16 cellular contexts compared by ENCODE assay signal in the genomic region with DNA sequence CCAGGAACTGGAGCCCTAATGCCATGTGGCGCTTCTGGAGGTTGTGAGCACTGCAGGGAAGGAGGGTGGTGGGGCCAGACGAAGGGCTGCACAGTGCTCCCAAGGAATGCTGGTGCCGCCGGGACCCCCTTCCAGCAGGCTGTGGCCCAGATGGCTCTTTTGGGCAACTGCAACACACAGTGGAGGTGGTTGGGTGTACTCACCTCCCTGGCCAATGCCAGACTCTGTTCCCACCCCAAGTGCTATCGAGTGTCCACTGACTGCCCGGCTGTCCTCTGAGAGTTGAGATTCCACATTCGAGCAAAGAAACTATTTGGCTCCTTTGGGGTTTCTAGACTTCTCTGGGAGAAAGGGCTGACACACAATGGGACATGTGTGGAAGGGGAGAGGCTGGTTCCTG.
DNase-seq lines count a peak whose midpoint lies in the region; ATAC-seq and TF ChIP-seq lines count a peak whose summit lies in the region.
"Had no signal": no experiment of that assay in that cellular context is flagged by ENCODE, and none has a peak within 500 bp of the region (broad histone marks: within the 10 kb centered on the region; RNA-seq: fewer than 3 reads in every experiment).

No MANE protein-coding gene starts in this region.

- H3K79me2 ChIP-seq in mammary epithelial cell (ENCODE audit: insufficient read depth, low read length) = no peaks in the 10 kb centered on the region

- H3K36me3 ChIP-seq in IMR-90 (ENCODE audit: control insufficient read depth, insufficient read depth, low read length) (no peaks in the 10 kb centered on the region), upper lobe of right lung (no peaks in the 10 kb centered on the region), mammary epithelial cell (ENCODE audit: insufficient read depth, low read length) (no peaks in the 10 kb centered on the region)
- H3K36me3 ChIP-seq: BLaER1 treated with 17β-estradiol and CSF1 and Interleukin-3, amounts not matched to agents 10 nM and 100 nM had no signal

- H3K23ac ChIP-seq in IMR-90 (ENCODE audit: low read depth, low read length) = no peak overlapping the region

- no peak overlapping the region for H2AK9ac ChIP-seq in IMR-90 (replicated peaks; ENCODE audit: low read depth, low read length, poor library complexity)

- no peak for TF ChIP-seq POLR2A in IMR-90 (IDR thresholded peaks at IDR 0.05; ENCODE audit: low read depth, low read length)

- H3K4me3 ChIP-seq in IMR-90 (ENCODE audit: insufficient read depth, low read depth, low read length) (no peak overlapping the region), upper lobe of right lung (no peak overlapping the region), mammary epithelial cell (replicated peaks in 1 of 3; ENCODE audit: insufficient read depth in 1 of 3, low read depth in 2 of 3, low read length in 3 of 3) (no peak overlapping the region)
- H3K4me3 ChIP-seq: A549; BLaER1 treated with 17β-estradiol and CSF1 and Interleukin-3, amounts not matched to agents 10 nM and 100 nM had no signal

- no peak overlapping the region for H4K8ac ChIP-seq in IMR-90 (ENCODE audit: low read depth in 2 of 2, low read length in 2 of 2)

- H3K27me3 ChIP-seq in IMR-90 (ENCODE audit: control insufficient read depth, insufficient read depth, low read length) (peaks cover 14% of the 10 kb centered on the region), upper lobe of right lung (no peaks in the 10 kb centered on the region), mammary epithelial cell (ENCODE audit: insufficient read depth, low read length) (no peaks in the 10 kb centered on the region)
- H3K27me3 ChIP-seq: BLaER1 treated with 17β-estradiol and CSF1 and Interleukin-3, amounts not matched to agents 10 nM and 100 nM had no signal

- TF ChIP-seq CTCF in IMR-90 (conservative IDR thresholded peaks at IDR 0.05; ENCODE audit: low read depth, low read length) (no peak), upper lobe of right lung (IDR thresholded peaks at IDR 0.05) (no peak), mammary epithelial cell (conservative IDR thresholded peaks at IDR 0.05 in 1 of 2, IDR thresholded peaks at IDR 0.05 in 1 of 2; ENCODE audit: extremely low read depth in 1 of 2, insufficient read depth in 1 of 2, low read depth in 1 of 2, low read length in 2 of 2) (no peak)

- CTCF ChIA-PET in IMR-90 (lab: Yijun Ruan, JAX) (no interaction called here), mammary epithelial cell (lab: Charles Lee; ENCODE audit: low non-redundant PET) (no interaction called here)

- H2BK120ac ChIP-seq in IMR-90 (ENCODE audit: low read depth, low read length) = no peak overlapping the region

- H3K9me1 ChIP-seq in IMR-90 (ENCODE audit: insufficient read depth, low read length) = no peaks in the 10 kb centered on the region

- DNase-seq in IMR-90 (no peak), mesenteric fat pad (ENCODE audit: low spot score) (peak; percentile 62), upper lobe of right lung (no peak), mammary epithelial cell (no peak)
- DNase-seq in effector CD8-positive, alpha-beta T cell (lab: John Stamatoyannopoulos, UW) = no peak
- DNase-seq: AML-193; Caco-2; Calu3; CD4-positive, alpha-beta T cell; CD8-positive, alpha-beta T cell; DMS79 treated with DMSO at 0.1 percent for 48 hours; GF-D8 had no signal

- H3K27ac ChIP-seq in IMR-90 (ENCODE audit: insufficient read depth, low read length) (no peak overlapping the region), upper lobe of right lung (no peak overlapping the region), mammary epithelial cell (ENCODE audit: insufficient read depth, low read depth, low read length) (no peak overlapping the region)
- H3K27ac ChIP-seq: 22Rv1; A549; BLaER1 treated with 17β-estradiol and CSF1 and Interleukin-3, amounts not matched to agents 10 nM and 100 nM; C4-2B had no signal

- no peak overlapping the region for H3K4ac ChIP-seq in IMR-90 (ENCODE audit: low read depth, low read length)

- H3K79me1 ChIP-seq in IMR-90 (ENCODE audit: low read depth in 1 of 2, low read length in 2 of 2) = no peaks in the 10 kb centered on the region

- no peak overlapping the region for H3K14ac ChIP-seq in IMR-90 (replicated peaks; ENCODE audit: low read depth, low read length)

- H4K20me1 ChIP-seq in IMR-90 (ENCODE audit: insufficient read depth, low read length) (no peaks in the 10 kb centered on the region), mammary epithelial cell (ENCODE audit: insufficient read depth, low read length) (no peaks in the 10 kb centered on the region)
- H4K20me1 ChIP-seq: BLaER1 treated with 17β-estradiol and CSF1 and Interleukin-3, amounts not matched to agents 10 nM and 100 nM had no signal

- H3K56ac ChIP-seq in IMR-90 (ENCODE audit: extremely low read depth, insufficient read depth, low read length) = no peak overlapping the region

- POLR2A ChIA-PET in IMR-90 (lab: Charles Lee; ENCODE audit: unreplicated experiment) = no interaction called here

- dilution Hi-C loops in IMR-90 (cut with HindIII; ENCODE audit: low sequenced_read_pairs, unreplicated experiment) = no loop called here
- dilution Hi-C loops in mammary epithelial cell (cut with HindIII; ENCODE audit: low sequenced_read_pairs) = loop anchor here (5.0 kb wide), 1 partner anchor 63 kb away; no protein-coding TSS in a partner anchor

- no peak overlapping the region for H4K5ac ChIP-seq in IMR-90 (ENCODE audit: low read depth, low read length)

- intact Hi-C loops in IMR-90 (cut with micrococcal nuclease) (no loop called here), upper lobe of right lung (cut with DNase I) (no loop called here), mammary epithelial cell (cut with micrococcal nuclease) (no loop called here)

- H3K9me3 ChIP-seq in IMR-90 (ENCODE audit: control insufficient read depth, insufficient read depth, low read length) = peaks cover 6% of the 10 kb centered on the region; the same call in 1 of the 2 replicates
- no peaks in the 10 kb centered on the region for H3K9me3 ChIP-seq in upper lobe of right lung
- H3K9me3 ChIP-seq in mammary epithelial cell (replicated peaks; ENCODE audit: insufficient read depth, low read length) = no peaks in the 10 kb centered on the region

- no peaks in the 10 kb centered on the region for H3K4me1 ChIP-seq in IMR-90 (ENCODE audit: control insufficient read depth, insufficient read depth, low read length)
- H3K4me1 ChIP-seq in upper lobe of right lung = no peaks in the 10 kb centered on the region
- no peaks in the 10 kb centered on the region for H3K4me1 ChIP-seq in mammary epithelial cell (ENCODE audit: insufficient read depth, low read length)
- H3K4me1 ChIP-seq: A549, Caco-2 had no signal

- H2BK15ac ChIP-seq in IMR-90 (ENCODE audit: low read depth, low read length) = no peak overlapping the region

- BruUV-seq in IMR-90 (replicated peaks; lab: Mats Ljungman, UMichigan) (no TSS peak), mammary epithelial cell (replicated peaks; lab: Mats Ljungman, UMichigan) (no TSS peak)

- H2BK5ac ChIP-seq in IMR-90 (ENCODE audit: low read depth, low read length, poor library complexity, severe bottlenecking) = no peak overlapping the region

- H3K18ac ChIP-seq in IMR-90 (ENCODE audit: low read depth, low read length) = no peak overlapping the region

- H2AFZ ChIP-seq in IMR-90 (replicated peaks; ENCODE audit: low read length, poor library complexity) = peak overlapping the region; percentile 5
- no peak overlapping the region for H2AFZ ChIP-seq in mammary epithelial cell (ENCODE audit: low read depth, low read length)

- H3K9ac ChIP-seq in IMR-90 (ENCODE audit: low read depth, low read length) = no peak overlapping the region
- H3K9ac ChIP-seq in mammary epithelial cell (ENCODE audit: insufficient read depth, low read length) = no peak overlapping the region
- H3K9ac ChIP-seq: BLaER1 treated with 17β-estradiol and CSF1 and Interleukin-3, amounts not matched to agents 10 nM and 100 nM had no signal

- ATAC-seq in IMR-90 (ENCODE audit: low read depth) (no peak), upper lobe of right lung (peak; percentile 9)
- ATAC-seq: A549; CD8-positive, alpha-beta T cell had no signal

- no peak overlapping the region for H2BK20ac ChIP-seq in IMR-90 (ENCODE audit: low read depth, low read length)

- in situ Hi-C loops in IMR-90 (cut with MboI; ENCODE audit: low sequenced_read_pairs) = no loop called here
- in situ Hi-C loops in mammary epithelial cell (cut with MboI; ENCODE audit: low sequenced_read_pairs in 2 of 2) = no loop called here

- no peak overlapping the region for H2AK5ac ChIP-seq in IMR-90 (ENCODE audit: low read depth, low read length)

- no peak overlapping the region for H4K91ac ChIP-seq in IMR-90 (ENCODE audit: insufficient read depth, low read depth, low read length)

- 83% methylated on average over 1 of the region's 7 CpGs; no CpG with 5 or more reads in 1 of the 2 experiments for WGBS in IMR-90 (ENCODE audit: extremely low coverage in 2 of 2, insufficient read length in 1 of 2), 2 experiments
- WGBS in mammary epithelial cell (ENCODE audit: low coverage, missing lambda C conversion rate) = 67% methylated on average over 5 of the region's 7 CpGs

- H3K4me2 ChIP-seq in IMR-90 (ENCODE audit: low read depth, low read length) = no peak overlapping the region
- H3K4me2 ChIP-seq in mammary epithelial cell (ENCODE audit: insufficient read depth, low read depth, low read length) = no peak overlapping the region
- H3K4me2 ChIP-seq: A549; BLaER1 treated with 17β-estradiol and CSF1 and Interleukin-3, amounts not matched to agents 10 nM and 100 nM had no signal

- TF ChIP-seq RAD21 in IMR-90 (IDR thresholded peaks at IDR 0.05; ENCODE audit: low read length) = no peak

TF ChIP-seq in IMR-90, 13 proteins besides CTCF, POLR2A, EP300 and RAD21 (continues in another document):
- TF ChIP-seq BHLHE40 (IDR thresholded peaks at IDR 0.05; ENCODE audit: low read depth, low read length) (no peak), CEBPB (IDR thresholded peaks at IDR 0.05; ENCODE audit: low read depth, low read length) (no peak), MAZ (IDR thresholded peaks at IDR 0.05; ENCODE audit: borderline replicate concordance, low read depth, low read length) (no peak), FOS (IDR thresholded peaks at IDR 0.05; ENCODE audit: low read depth, low read length) (no peak), NFE2L2 (IDR thresholded peaks at IDR 0.05; ENCODE audit: low read depth, low read length) (no peak), SMC3 (IDR thresholded peaks at IDR 0.05; ENCODE audit: low read depth, low read length) (no peak), RFX5 (IDR thresholded peaks at IDR 0.05; ENCODE audit: low read depth, low read length) (no peak), RCOR1 (IDR thresholded peaks at IDR 0.05; ENCODE audit: insufficient replicate concordance, low read length) (no peak), MXI1 (IDR thresholded peaks at IDR 0.05; ENCODE audit: borderline replicate concordance, low read depth, low read length) (no peak), MAFK (IDR thresholded peaks at IDR 0.05; ENCODE audit: low read depth, low read length) (no peak)
